Comparison of ENCODE assay signal across 9 cellular contexts in genomic region chr19:49362926-49363264, GRCh38. TPM values are rescaled to one million over a fixed set of nuclear protein-coding genes. Genes with fewer than 3 reads are reported as not detected.
DNase-seq lines count a peak whose midpoint lies in the region; ATAC-seq and TF ChIP-seq lines count a peak whose summit lies in the region.
"Had no signal": no experiment of that assay in that cellular context is flagged by ENCODE, and none has a peak within 500 bp of the region (broad histone marks: within the 10 kb centered on the region; RNA-seq: fewer than 3 reads in every experiment).

No MANE protein-coding gene starts in this region.

- in situ Hi-C loops in astrocyte of the spinal cord (cut with HindIII; ENCODE audit: low sequenced_read_pairs) = no loop called here

- H3K4me1 Mint-ChIP-seq in activated CD4-positive, alpha-beta T cell treated with anti-CD3 and anti-CD28 coated beads for 36 hours = peaks cover 11% of the 10 kb centered on the region
- H3K4me1 Mint-ChIP-seq in activated CD4-positive, alpha-beta T cell treated with anti-CD3 and anti-CD28 coated beads, Interleukin-2, amount 10 ng/mL, durations not matched to agents 7 days and 5 days = peaks cover 10% of the 10 kb centered on the region

- intact Hi-C loops in activated CD4-positive, alpha-beta T cell treated with anti-CD3 and anti-CD28 coated beads for 36 hours (cut with DNase I, micrococcal nuclease) = loop anchor here (1.0 to 2.0 kb wide), 7 partner anchors 25 to 235 kb away; partner anchors contain the start of genes CD37 (in 2 of the 2), FLT3LG (in 1 of the 2) and KASH5 (in 1 of the 2)

- no peaks in the 10 kb centered on the region for H3K9me3 Mint-ChIP-seq in activated CD4-positive, alpha-beta T cell treated with anti-CD3 and anti-CD28 coated beads for 36 hours (ENCODE audit: low read depth)
- H3K9me3 Mint-ChIP-seq in activated CD4-positive, alpha-beta T cell treated with anti-CD3 and anti-CD28 coated beads, Interleukin-2, amount 10 ng/mL, durations not matched to agents 7 days and 5 days = no peaks in the 10 kb centered on the region

- peaks cover 23% of the 10 kb centered on the region for H3K27me3 Mint-ChIP-seq in activated CD4-positive, alpha-beta T cell treated with anti-CD3 and anti-CD28 coated beads for 36 hours
- H3K27me3 Mint-ChIP-seq in activated CD4-positive, alpha-beta T cell treated with anti-CD3 and anti-CD28 coated beads, Interleukin-2, amount 10 ng/mL, durations not matched to agents 7 days and 5 days = peaks cover 37% of the 10 kb centered on the region

- no peak overlapping the region for H3K4me3 Mint-ChIP-seq in activated CD4-positive, alpha-beta T cell treated with anti-CD3 and anti-CD28 coated beads for 36 hours
- no peak overlapping the region for H3K4me3 Mint-ChIP-seq in activated CD4-positive, alpha-beta T cell treated with anti-CD3 and anti-CD28 coated beads, Interleukin-2, amount 10 ng/mL, durations not matched to agents 7 days and 5 days

- no peaks in the 10 kb centered on the region for H3K9me3 ChIP-seq in upper lobe of left lung

- no peak for TF ChIP-seq CTCF in astrocyte of the spinal cord (IDR thresholded peaks at IDR 0.05; ENCODE audit: low read depth, low read length)
- TF ChIP-seq CTCF in kidney epithelial cell (IDR thresholded peaks at IDR 0.05; ENCODE audit: insufficient read depth, low read length, poor library complexity, severe bottlenecking) = no peak
- no peak for TF ChIP-seq CTCF in upper lobe of left lung (IDR thresholded peaks at IDR 0.05)

- POLR2A ChIA-PET in activated CD4-positive, alpha-beta T cell treated with anti-CD3 and anti-CD28 coated beads for 36 hours (lab: Charles Lee) = interaction anchor here (0.6 kb wide), 1 partner anchor 51 kb away, joined by 4 read pairs; no protein-coding TSS in a partner anchor
- POLR2A ChIA-PET in activated CD4-positive, alpha-beta T cell treated with anti-CD3 and anti-CD28 coated beads, Interleukin-2, amount 10 ng/mL, durations not matched to agents 7 days and 5 days (lab: Charles Lee) = no interaction called here

- DNase-seq in activated CD4-positive, alpha-beta T cell treated with anti-CD3 and anti-CD28 coated beads for 36 hours = peak; percentile 26
- DNase-seq in activated CD4-positive, alpha-beta T cell treated with anti-CD3 and anti-CD28 coated beads, Interleukin-2, amount 10 ng/mL, durations not matched to agents 7 days and 5 days = no peak
- no peak for DNase-seq in astrocyte of the spinal cord (ENCODE audit: low read depth, low spot score)
- DNase-seq in kidney epithelial cell (ENCODE audit: low read depth) = no peak
- DNase-seq in upper lobe of left lung = peak in 1 of 2 donors; percentile 43
- DNase-seq in stimulated activated CD4-positive, alpha-beta T cell treated with anti-CD3 and anti-CD28 coated beads, Interleukin-12 subunit alpha, Interleukin-12 subunit beta, amount 100 ng/mL, for 4 hours = no peak
- no peak for DNase-seq in nucleus accumbens (lab: John Stamatoyannopoulos, UW)
- DNase-seq in amniotic stem cell (lab: John Stamatoyannopoulos, UW) = no peak

- peak overlapping the region; percentile 96 for H3K4me3 ChIP-seq in astrocyte of the spinal cord (ENCODE audit: low read depth, low read length)
- H3K4me3 ChIP-seq in kidney epithelial cell (ENCODE audit: low read depth, low read length) = peak overlapping the region; percentile 90
- peak overlapping the region in 3 of 4 donors; percentile 72 to 90 (median 78) for H3K4me3 ChIP-seq in upper lobe of left lung

- TF ChIP-seq POLR2A in upper lobe of left lung (IDR thresholded peaks at IDR 0.05) = no peak

- peaks cover 7 to 40% (median 31%) of the 10 kb centered on the region in 4 donors for H3K4me1 ChIP-seq in upper lobe of left lung

- ATAC-seq in activated CD4-positive, alpha-beta T cell treated with anti-CD3 and anti-CD28 coated beads for 36 hours = no peak
- no peak for ATAC-seq in upper lobe of left lung (ENCODE audit: low FRiP score in 2 of 2)

- no peaks in the 10 kb centered on the region for H3K27me3 ChIP-seq in kidney epithelial cell (ENCODE audit: control insufficient read depth, insufficient read depth, low read length)
- peaks cover 0 to 4% (median 0%) of the 10 kb centered on the region in 4 donors for H3K27me3 ChIP-seq in upper lobe of left lung

- CTCF ChIA-PET in activated CD4-positive, alpha-beta T cell treated with anti-CD3 and anti-CD28 coated beads for 36 hours (lab: Charles Lee) = interaction anchor here (1.0 kb wide), 1 partner anchor 28 kb away, joined by 3 read pairs; the partner anchor contains the start of gene CD37
- CTCF ChIA-PET in activated CD4-positive, alpha-beta T cell treated with anti-CD3 and anti-CD28 coated beads, Interleukin-2, amount 10 ng/mL, durations not matched to agents 7 days and 5 days (lab: Charles Lee) = interaction anchor here (0.6 kb wide), 1 partner anchor 517 kb away, joined by 4 read pairs; no protein-coding TSS in a partner anchor

- H3K27ac Mint-ChIP-seq in activated CD4-positive, alpha-beta T cell treated with anti-CD3 and anti-CD28 coated beads for 36 hours = no peak overlapping the region
- no peak overlapping the region for H3K27ac Mint-ChIP-seq in activated CD4-positive, alpha-beta T cell treated with anti-CD3 and anti-CD28 coated beads, Interleukin-2, amount 10 ng/mL, durations not matched to agents 7 days and 5 days

- no peaks in the 10 kb centered on the region for H3K36me3 ChIP-seq in kidney epithelial cell (ENCODE audit: control insufficient read depth, insufficient read depth, low read length)
- H3K36me3 ChIP-seq in upper lobe of left lung = peaks cover 0 to 17% (median 13%) of the 10 kb centered on the region in 4 donors

- 1% methylated on average over 14 of the region's 14 CpGs for WGBS in upper lobe of left lung, 2 donors

- no peak for TF ChIP-seq EP300 in upper lobe of left lung (IDR thresholded peaks at IDR 0.05)

- peak overlapping the region; percentile 89 to 96 (median 94) for H3K27ac ChIP-seq in upper lobe of left lung

- no peaks in the 10 kb centered on the region for H3K36me3 Mint-ChIP-seq in activated CD4-positive, alpha-beta T cell treated with anti-CD3 and anti-CD28 coated beads for 36 hours (ENCODE audit: low read depth)
- H3K36me3 Mint-ChIP-seq in activated CD4-positive, alpha-beta T cell treated with anti-CD3 and anti-CD28 coated beads, Interleukin-2, amount 10 ng/mL, durations not matched to agents 7 days and 5 days (ENCODE audit: low read depth) = no peaks in the 10 kb centered on the region

RNA-seq across cellular contexts. Expression of gene TEAD2, which starts 0.7 kb away (rescaled TPM):
- total RNA-seq in activated CD4-positive, alpha-beta T cell treated with anti-CD3 and anti-CD28 coated beads for 36 hours = not detected
- not detected for total RNA-seq in activated CD4-positive, alpha-beta T cell treated with anti-CD3 and anti-CD28 coated beads, Interleukin-2, amount 10 ng/mL, durations not matched to agents 7 days and 5 days
- total RNA-seq in kidney epithelial cell = 49.7 and 52.6 TPM in 2 replicates
- total RNA-seq in upper lobe of left lung = 10 to 100 TPM; 13.6 to 38.0 (median 20.5) TPM

RNA-seq across cellular contexts. Expression of gene DKKL1, which starts 0.8 kb away (rescaled TPM):
- not detected for total RNA-seq in activated CD4-positive, alpha-beta T cell treated with anti-CD3 and anti-CD28 coated beads for 36 hours
- not detected for total RNA-seq in activated CD4-positive, alpha-beta T cell treated with anti-CD3 and anti-CD28 coated beads, Interleukin-2, amount 10 ng/mL, durations not matched to agents 7 days and 5 days
- total RNA-seq in kidney epithelial cell = 0.58 TPM in 1 of 2 replicates, not detected in the other
- under 1 TPM in 3 of 6 donors, not detected in 3; 0.40 to 0.69 (median 0.61) TPM for total RNA-seq in upper lobe of left lung
- total RNA-seq: mononuclear cell had no signal

RNA-seq across cellular contexts. Expression of gene KASH5, which starts 25.2 kb away (rescaled TPM):
- total RNA-seq in activated CD4-positive, alpha-beta T cell treated with anti-CD3 and anti-CD28 coated beads for 36 hours = 1 to 10 TPM in 1 of 2 experiments, under 1 TPM in 1; 0.96 to 1.2 TPM
- under 1 TPM; 0.45 to 0.85 TPM for total RNA-seq in activated CD4-positive, alpha-beta T cell treated with anti-CD3 and anti-CD28 coated beads, Interleukin-2, amount 10 ng/mL, durations not matched to agents 7 days and 5 days
- total RNA-seq in kidney epithelial cell (0.07 TPM in 1 of 2 replicates, not detected in the other), upper lobe of left lung (1 to 10 TPM in 3 of 6 donors, under 1 TPM in 1, not detected in 2; 0.61 to 6.9 (median 1.6) TPM)
- total RNA-seq: mononuclear cell had no signal

RNA-seq across cellular contexts. Expression of gene CD37, which starts 27.7 kb away (rescaled TPM):
- total RNA-seq in activated CD4-positive, alpha-beta T cell treated with anti-CD3 and anti-CD28 coated beads for 36 hours = 100 to 1,000 TPM; 152 to 191 TPM
- total RNA-seq in activated CD4-positive, alpha-beta T cell treated with anti-CD3 and anti-CD28 coated beads, Interleukin-2, amount 10 ng/mL, durations not matched to agents 7 days and 5 days = 100 to 1,000 TPM; 268 to 352 TPM
- 0.07 TPM in 1 of 2 replicates, not detected in the other for total RNA-seq in kidney epithelial cell
- total RNA-seq in upper lobe of left lung = 100 to 1,000 TPM in 4 of 6 donors, 10 to 100 TPM in 2; 63.5 to 156 (median 123) TPM

RNA-seq across cellular contexts. Expression of gene SLC6A16, which starts 37.9 kb away (rescaled TPM):
- 1 to 10 TPM in 1 of 2 experiments, under 1 TPM in 1; 0.42 to 1.3 TPM for total RNA-seq in activated CD4-positive, alpha-beta T cell treated with anti-CD3 and anti-CD28 coated beads for 36 hours
- 1 to 10 TPM; 4.8 to 5.7 TPM for total RNA-seq in activated CD4-positive, alpha-beta T cell treated with anti-CD3 and anti-CD28 coated beads, Interleukin-2, amount 10 ng/mL, durations not matched to agents 7 days and 5 days
- total RNA-seq in kidney epithelial cell (0.17 and 0.75 TPM in 2 replicates), upper lobe of left lung (1 to 10 TPM in 5 of 6 donors, under 1 TPM in 1; 0.44 to 4.2 (median 2.0) TPM)

Comparison
In these comparisons a context has a peak if more than half of its experiments do, and no peak if none do; other contexts are left out.
1. RNA of gene TEAD2, which starts 0.7 kb away (total RNA-seq): 49.7 to 52.6 TPM in kidney epithelial cell and 13.6 to 38.0 TPM in upper lobe of left lung; not detected in activated CD4-positive, alpha-beta T cell treated with anti-CD3 and anti-CD28 coated beads for 36 hours and not detected in activated CD4-positive, alpha-beta T cell treated with anti-CD3 and anti-CD28 coated beads, Interleukin-2, amount 10 ng/mL, durations not matched to agents 7 days and 5 days; every median in the first group is over 10 times any median in the second.
2. Peak in every context shown above with its lines, with median percentiles within 50 percentile points of each other: H3K4me3 ChIP-seq.